Comparison of ENCODE assay signal across 9 cellular contexts in genomic region chr12:125186471-125187147, GRCh38. TPM values are rescaled to one million over a fixed set of nuclear protein-coding genes. Genes with fewer than 3 reads are reported as not detected.
DNase-seq lines count a peak whose midpoint lies in the region; ATAC-seq and TF ChIP-seq lines count a peak whose summit lies in the region.
"Had no signal": no experiment of that assay in that cellular context is flagged by ENCODE, and none has a peak within 500 bp of the region (broad histone marks: within the 10 kb centered on the region; RNA-seq: fewer than 3 reads in every experiment).

No MANE protein-coding gene starts in this region.

- peak overlapping the region; percentile 67 for H3K27ac Mint-ChIP-seq in stimulated activated naive B cell treated with anti-CD40 and anti-IgM and Interleukin-4, amounts not matched to agents 10 μg/mL and 1 μg/mL and 100 μg/mL, for 72 hours
- H3K27ac Mint-ChIP-seq: naive B cell had no signal

- H3K36me3 Mint-ChIP-seq in stimulated activated naive B cell treated with anti-CD40 and anti-IgM and Interleukin-4, amounts not matched to agents 10 μg/mL and 1 μg/mL and 100 μg/mL, for 72 hours = peaks cover 0 to 2% of the 10 kb centered on the region in 2 donors
- H3K36me3 Mint-ChIP-seq: naive B cell had no signal

- H3K27me3 ChIP-seq in foreskin keratinocyte = peaks cover 65% of the 10 kb centered on the region

- peak; percentile 60 for ATAC-seq in foreskin keratinocyte
- ATAC-seq in stimulated activated naive B cell treated with anti-CD40 and anti-IgM and Interleukin-4, amounts not matched to agents 10 μg/mL and 1 μg/mL and 100 μg/mL, for 72 hours (replicated peaks) = peak; percentile 6 to 20
- no peak for ATAC-seq in HG03196 (IDR thresholded peaks at IDR 0.05; ENCODE audit: unreplicated experiment)

- H3K4me1 ChIP-seq in foreskin keratinocyte = no peaks in the 10 kb centered on the region

- DNase-seq in NCI-H2227 (lab: John Stamatoyannopoulos, UW; ENCODE audit: unreplicated experiment) (peak; percentile 65), NCI-H2227 treated with DMSO at 0.1 percent for 48 hours (lab: John Stamatoyannopoulos, UW) (no peak), HuH-7.5 (ENCODE audit: low spot score) (peak; percentile 38), foreskin keratinocyte (peak in 1 of 2 donors; percentile 15)
- no peak for DNase-seq in stimulated activated naive B cell treated with anti-CD40 and anti-IgM and Interleukin-4, amounts not matched to agents 10 μg/mL and 1 μg/mL and 100 μg/mL, for 72 hours
- DNase-seq in central memory CD4-positive, alpha-beta T cell = no peak
- no peak for DNase-seq in stimulated activated naive CD4-positive, alpha-beta T cell (lab: John Stamatoyannopoulos, UW)
- DNase-seq: naive B cell had no signal

- no peak for TF ChIP-seq CTCF in foreskin keratinocyte (conservative IDR thresholded peaks at IDR 0.05)

- H3K27ac ChIP-seq in foreskin keratinocyte = no peak overlapping the region

- H3K9me3 Mint-ChIP-seq in stimulated activated naive B cell treated with anti-CD40 and anti-IgM and Interleukin-4, amounts not matched to agents 10 μg/mL and 1 μg/mL and 100 μg/mL, for 72 hours = no peaks in the 10 kb centered on the region

- peaks cover 14 to 42% of the 10 kb centered on the region in 2 donors for H3K4me1 Mint-ChIP-seq in stimulated activated naive B cell treated with anti-CD40 and anti-IgM and Interleukin-4, amounts not matched to agents 10 μg/mL and 1 μg/mL and 100 μg/mL, for 72 hours

- peaks cover 82 to 87% of the 10 kb centered on the region in 2 donors for H3K27me3 Mint-ChIP-seq in stimulated activated naive B cell treated with anti-CD40 and anti-IgM and Interleukin-4, amounts not matched to agents 10 μg/mL and 1 μg/mL and 100 μg/mL, for 72 hours

- peak overlapping the region; percentile 57 to 65 for H3K4me3 Mint-ChIP-seq in stimulated activated naive B cell treated with anti-CD40 and anti-IgM and Interleukin-4, amounts not matched to agents 10 μg/mL and 1 μg/mL and 100 μg/mL, for 72 hours

RNA-seq across cellular contexts. Expression of gene TMEM132B, which starts 0.4 kb away (rescaled TPM):
- 0.14 and 1.2 TPM in 2 replicates for total RNA-seq in foreskin keratinocyte
- 0.07 and 0.25 TPM in 2 replicates for polyA plus RNA-seq in foreskin keratinocyte

Comparison
In these comparisons a context has a peak if more than half of its experiments do, and no peak if none do; other contexts are left out.
1. DNase-seq: peak in NCI-H2227 (single experiment) and HuH-7.5 (single experiment); none in NCI-H2227 treated with DMSO at 0.1 percent for 48 hours (single experiment), stimulated activated naive B cell treated with anti-CD40 and anti-IgM and Interleukin-4, amounts not matched to agents 10 μg/mL and 1 μg/mL and 100 μg/mL, for 72 hours (single experiment), central memory CD4-positive, alpha-beta T cell (single experiment) and stimulated activated naive CD4-positive, alpha-beta T cell (0 of 6).